Comparison of ENCODE assay signal across 1 cellular context in the genomic region with DNA sequence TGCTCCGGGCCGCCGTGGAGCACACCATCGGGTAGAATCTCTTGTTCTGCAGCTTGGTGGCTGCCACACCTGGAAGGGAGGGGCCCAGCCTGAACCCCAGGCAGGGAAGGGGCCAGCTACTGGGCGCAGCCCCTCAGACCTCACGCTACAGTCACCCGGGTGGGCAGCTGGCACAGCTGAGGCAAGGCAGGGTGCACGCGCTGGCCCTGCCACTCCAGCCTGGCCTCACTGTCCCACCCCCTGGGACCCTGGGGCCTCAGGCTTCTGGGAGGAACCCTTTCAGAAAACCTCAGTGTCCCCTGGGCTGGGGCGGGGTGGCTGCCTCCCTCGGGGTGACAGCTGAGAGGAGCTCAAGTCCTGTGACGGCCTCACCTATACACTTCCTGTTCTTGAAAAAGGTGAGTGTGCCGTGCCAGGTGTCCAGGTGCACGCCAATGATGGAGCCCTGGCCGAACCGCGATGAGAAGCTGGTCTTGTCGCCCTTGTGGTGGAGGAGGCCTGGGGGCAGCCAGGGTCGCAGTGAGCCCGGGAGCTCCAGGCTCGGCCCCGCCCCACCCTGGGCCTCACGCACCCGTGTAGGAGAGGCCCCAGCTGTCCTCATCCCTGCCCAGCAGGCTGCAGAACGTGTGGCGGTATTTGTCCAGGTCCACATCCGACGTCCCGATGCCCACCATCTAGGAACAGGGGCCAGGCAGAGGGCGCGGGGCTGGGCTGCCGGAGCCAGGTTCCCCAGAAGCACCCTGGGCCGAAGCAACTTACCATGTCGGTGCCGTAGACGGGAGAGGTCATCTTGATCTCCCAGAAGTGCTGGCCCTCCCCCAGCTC.
TF ChIP-seq lines count a peak whose summit lies in the region.

No MANE protein-coding gene starts in this region.

TF ChIP-seq in GM12891, 5 proteins besides CTCF, POLR2A, EP300 and RAD21:
- TF ChIP-seq PAX5 (IDR thresholded peaks at IDR 0.05; ENCODE audit: insufficient read depth, low read length, severe bottlenecking) (no peak), POLR2AphosphoS5 (IDR thresholded peaks at IDR 0.05; ENCODE audit: low read depth, low read length) (no peak; the same call in 1 of the 2 replicates), SPI1 (IDR thresholded peaks at IDR 0.05; ENCODE audit: low read depth, low read length) (no peak), POU2F2 (IDR thresholded peaks at IDR 0.05; ENCODE audit: low read depth, low read length) (no peak), TAF1 (IDR thresholded peaks at IDR 0.05; ENCODE audit: low read depth, low read length) (no peak)
